ENCODE assay signal across 8 cellular contexts in the genomic region with DNA sequence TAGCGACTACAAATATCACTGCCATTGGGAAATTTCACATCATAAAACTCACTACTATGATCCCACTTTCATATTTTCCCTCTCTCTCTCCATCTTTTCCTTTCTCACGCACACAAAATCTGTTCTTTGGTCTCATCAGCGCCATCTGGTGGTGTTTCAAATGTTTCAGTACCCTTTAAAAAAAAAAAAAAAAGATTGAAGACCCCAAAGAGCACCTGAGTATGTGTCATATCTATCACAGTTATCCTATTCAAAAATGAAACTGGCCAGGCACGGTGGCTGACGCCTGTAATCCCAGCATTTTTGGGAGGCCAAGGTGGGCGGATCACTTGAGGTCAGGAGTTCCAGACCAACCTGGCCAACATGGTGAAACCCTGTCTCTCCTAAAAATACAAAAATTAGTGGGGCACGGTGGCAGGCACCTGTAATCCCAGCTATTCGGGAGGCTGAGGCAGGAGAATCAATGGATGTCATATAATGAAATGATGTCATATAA.
DNase-seq lines count a peak whose midpoint lies in the region; ATAC-seq, FAIRE-seq and TF ChIP-seq lines count a peak whose summit lies in the region.

No MANE protein-coding gene starts in this region.

- peak overlapping the region; percentile 91 for H2AFZ ChIP-seq in neuron (ENCODE audit: low read depth, low read length)

- no peaks in the 10 kb centered on the region for H3K36me3 Mint-ChIP-seq in activated CD8-positive, alpha-beta T cell treated with anti-CD3 and anti-CD28 coated beads, Interleukin-2, amount 10 ng/mL, durations not matched to agents 7 days and 5 days (ENCODE audit: low read depth)

- peaks cover 6% of the 10 kb centered on the region for H3K4me1 ChIP-seq in neuron (ENCODE audit: insufficient read depth, low read length)

- peak; percentile 63 for TF ChIP-seq CTCF in AG10803 (conservative IDR thresholded peaks at IDR 0.05; ENCODE audit: low read length)

- no peaks in the 10 kb centered on the region for H3K9me3 Mint-ChIP-seq in activated CD8-positive, alpha-beta T cell treated with anti-CD3 and anti-CD28 coated beads, Interleukin-2, amount 10 ng/mL, durations not matched to agents 7 days and 5 days (ENCODE audit: insufficient read depth)

- FAIRE-seq in GM19239 (lab: Jason Lieb, UNC) (peak; percentile 88), urothelium cell line (lab: Jason Lieb, UNC) (no peak)

- no peaks in the 10 kb centered on the region for H3K27me3 ChIP-seq in neuron (ENCODE audit: insufficient read depth, low read length)

- no peaks in the 10 kb centered on the region for H3K36me3 ChIP-seq in neuron (ENCODE audit: insufficient read depth, low read length)

- peaks cover 9% of the 10 kb centered on the region for H3K4me1 Mint-ChIP-seq in activated CD8-positive, alpha-beta T cell treated with anti-CD3 and anti-CD28 coated beads, Interleukin-2, amount 10 ng/mL, durations not matched to agents 7 days and 5 days (ENCODE audit: low read depth)

- no peak for ATAC-seq in activated CD8-positive, alpha-beta T cell treated with anti-CD3 and anti-CD28 coated beads, Interleukin-2, amount 10 ng/mL, durations not matched to agents 7 days and 5 days
- no peak for ATAC-seq in HG02798 (IDR thresholded peaks at IDR 0.05; ENCODE audit: poor library complexity, unreplicated experiment)

- H3K4me3 ChIP-seq in AG10803 (ENCODE audit: low read length) (no peak overlapping the region), neuron (ENCODE audit: low read length) (no peak overlapping the region)

- no peaks in the 10 kb centered on the region for H3K9me3 ChIP-seq in neuron (ENCODE audit: low read length)

- DNase-seq in AG10803 (ENCODE audit: low read depth) (peak; percentile 55), GM19239 (ENCODE audit: insufficient read length, low spot score) (peak; percentile 25), NCI-H345 treated with DMSO at 0.1 percent for 48 hours (lab: John Stamatoyannopoulos, UW; ENCODE audit: unreplicated experiment) (peak; percentile 69), epithelial cell of prostate (ENCODE audit: low read depth, low spot score) (no peak), urothelium cell line (ENCODE audit: low spot score) (peak; percentile 78)
- peak; percentile 67 for DNase-seq in activated CD8-positive, alpha-beta T cell treated with anti-CD3 and anti-CD28 coated beads, Interleukin-2, amount 10 ng/mL, durations not matched to agents 7 days and 5 days

- no peak overlapping the region for H3K27ac Mint-ChIP-seq in activated CD8-positive, alpha-beta T cell treated with anti-CD3 and anti-CD28 coated beads, Interleukin-2, amount 10 ng/mL, durations not matched to agents 7 days and 5 days

- POLR2A ChIA-PET in activated CD8-positive, alpha-beta T cell treated with anti-CD3 and anti-CD28 coated beads, Interleukin-2, amount 10 ng/mL, durations not matched to agents 7 days and 5 days (lab: Charles Lee), result interaction anchor here (0.7 kb wide), 1 partner anchor 9 kb away, joined by 3 read pairs; no protein-coding TSS in a partner anchor

- H3K27me3 Mint-ChIP-seq in activated CD8-positive, alpha-beta T cell treated with anti-CD3 and anti-CD28 coated beads, Interleukin-2, amount 10 ng/mL, durations not matched to agents 7 days and 5 days (ENCODE audit: low read depth), result peaks cover 6% of the 10 kb centered on the region

- CTCF ChIA-PET in activated CD8-positive, alpha-beta T cell treated with anti-CD3 and anti-CD28 coated beads, Interleukin-2, amount 10 ng/mL, durations not matched to agents 7 days and 5 days (lab: Charles Lee), result interaction anchor here (0.7 to 4.8 kb wide), 26 partner anchors 8 to 145 kb away, joined by 3 to 67 read pairs (median 4); a partner anchor contains a TSS

- no peak overlapping the region for H3K4me3 Mint-ChIP-seq in activated CD8-positive, alpha-beta T cell treated with anti-CD3 and anti-CD28 coated beads, Interleukin-2, amount 10 ng/mL, durations not matched to agents 7 days and 5 days

- peak overlapping the region; percentile 13 for H3K27ac ChIP-seq in epithelial cell of prostate
